Comparison of ENCODE assay signal across 20 cellular contexts in genomic region chr19:32227561-32228165, GRCh38.
"Had no signal": no experiment of that assay in that cellular context is flagged by ENCODE, and none has a peak within 500 bp of the region (broad histone marks: within the 10 kb centered on the region; RNA-seq: fewer than 3 reads in every experiment).

No MANE protein-coding gene starts in this region.

- DNase-seq: activated CD4-positive, alpha-beta memory T cell treated with anti-CD3 and anti-CD28 coated beads for 36 hours; activated CD4-positive, alpha-beta T cell treated with anti-CD3 and anti-CD28 coated beads for 36 hours; activated naive CD4-positive, alpha-beta T cell treated with Interleukin-2 at 50 U/mL for 16 hours; activated naive CD8-positive, alpha-beta T cell treated with anti-CD3 and anti-CD28 coated beads, Interleukin-2, amount 10 ng/mL, durations not matched to agents 7 days and 5 days; activated T-cell treated with anti-CD3 and anti-CD28 coated beads, Interleukin-2, amount 50 U/mL, for 48 hours; amygdala; heart left ventricle; left ventricle myocardium superior; mammary epithelial cell; mucosa of descending colon; nephron progenitor cell; occipital lobe; posterior cingulate gyrus; right lobe of liver; stimulated activated CD4-positive, alpha-beta T cell treated with anti-CD3 and anti-CD28 coated beads, Interleukin-1b, Interleukin-23, amount 100 ng/mL, for 48 hours; stomach; T-cell; transverse colon had no signal

- H3K36me3 ChIP-seq: heart left ventricle, right lobe of liver, stomach, transverse colon had no signal

- H3K4me3 Mint-ChIP-seq: activated CD4-positive, alpha-beta memory T cell treated with anti-CD3 and anti-CD28 coated beads for 36 hours; activated CD4-positive, alpha-beta T cell treated with anti-CD3 and anti-CD28 coated beads for 36 hours; activated naive CD8-positive, alpha-beta T cell treated with anti-CD3 and anti-CD28 coated beads, Interleukin-2, amount 10 ng/mL, durations not matched to agents 7 days and 5 days; nephron progenitor cell; T-cell; T-helper 2 cell treated with Interferon-gamma antibody and Interleukin-4, amounts not matched to agents 5 μg/mL and 100 μg/mL, for 36 hours had no signal

- H3K9me3 ChIP-seq: heart left ventricle, mucosa of descending colon, right lobe of liver, stomach, transverse colon had no signal

- H3K27ac Mint-ChIP-seq: activated CD4-positive, alpha-beta memory T cell treated with anti-CD3 and anti-CD28 coated beads for 36 hours; activated CD4-positive, alpha-beta T cell treated with anti-CD3 and anti-CD28 coated beads for 36 hours; activated naive CD8-positive, alpha-beta T cell treated with anti-CD3 and anti-CD28 coated beads, Interleukin-2, amount 10 ng/mL, durations not matched to agents 7 days and 5 days; nephron progenitor cell; T-cell; T-helper 2 cell treated with Interferon-gamma antibody and Interleukin-4, amounts not matched to agents 5 μg/mL and 100 μg/mL, for 36 hours had no signal

- H3K36me3 Mint-ChIP-seq: activated CD4-positive, alpha-beta memory T cell treated with anti-CD3 and anti-CD28 coated beads for 36 hours; activated naive CD8-positive, alpha-beta T cell treated with anti-CD3 and anti-CD28 coated beads, Interleukin-2, amount 10 ng/mL, durations not matched to agents 7 days and 5 days; T-cell had no signal

- ATAC-seq: activated CD4-positive, alpha-beta T cell treated with anti-CD3 and anti-CD28 coated beads for 36 hours; heart left ventricle; left ventricle myocardium superior; mucosa of descending colon; right lobe of liver; T-cell had no signal

- H3K27ac ChIP-seq: heart left ventricle, right lobe of liver, skin epidermis, stomach, transverse colon had no signal

- H3K4me3 ChIP-seq: heart left ventricle, mucosa of descending colon, right lobe of liver, skin epidermis, stomach, transverse colon had no signal

- H3K9me3 Mint-ChIP-seq: activated CD4-positive, alpha-beta memory T cell treated with anti-CD3 and anti-CD28 coated beads for 36 hours; activated naive CD8-positive, alpha-beta T cell treated with anti-CD3 and anti-CD28 coated beads, Interleukin-2, amount 10 ng/mL, durations not matched to agents 7 days and 5 days; nephron progenitor cell; T-cell; T-helper 2 cell treated with Interferon-gamma antibody and Interleukin-4, amounts not matched to agents 5 μg/mL and 100 μg/mL, for 36 hours had no signal
